ENCODE assay signal across 10 cellular contexts in genomic region chr15:89196994-89197393, GRCh38. TPM values are rescaled to one million over a fixed set of nuclear protein-coding genes. Genes with fewer than 3 reads are reported as not detected.
A peak's percentile ranks its signal among the peaks of the same experiment; 100 is the strongest.
DNase-seq lines count a peak whose midpoint lies in the region; ATAC-seq and TF ChIP-seq lines count a peak whose summit lies in the region.
"Had no signal": no experiment of that assay in that cellular context is flagged by ENCODE, and none has a peak within 500 bp of the region (broad histone marks: within the 10 kb centered on the region; RNA-seq: fewer than 3 reads in every experiment).

No MANE protein-coding gene starts in this region.

- peak overlapping the region; percentile 73 to 97 (median 94) for H3K27ac Mint-ChIP-seq in brain

- H3K36me3 ChIP-seq in HEK293 (ENCODE audit: control insufficient read depth in 2 of 2, insufficient read depth in 1 of 2, low read length in 2 of 2) (peaks cover 6 to 26% of the 10 kb centered on the region in 2 experiments), prostate gland (peaks cover 0 to 4% of the 10 kb centered on the region in 2 donors)

- no peaks in the 10 kb centered on the region for H3K27me3 Mint-ChIP-seq in brain

- CTCF ChIA-PET in HEK293 (lab: Yijun Ruan, JAX), result interaction anchor here (0.6 to 7.0 kb wide), 9 partner anchors 10 to 306 kb away, joined by 3 to 64 read pairs (median 4); no protein-coding TSS in a partner anchor

- peaks cover 22% of the 10 kb centered on the region for H3K4me1 ChIP-seq in HEK293 (ENCODE audit: control insufficient read depth, insufficient read depth, low read length)
- peaks cover 6% of the 10 kb centered on the region for H3K4me1 ChIP-seq in prostate gland (replicated peaks)

- H3K4me1 Mint-ChIP-seq in brain, result peaks cover 63% of the 10 kb centered on the region

- peaks cover 47% of the 10 kb centered on the region for H3K36me3 Mint-ChIP-seq in brain

- no peak for TF ChIP-seq CTCF in HEK293 (tag by site-specific recombination; IDR thresholded peaks at IDR 0.05)
- no peak for TF ChIP-seq CTCF in brain (conservative IDR thresholded peaks at IDR 0.05)
- TF ChIP-seq CTCF in prostate gland (IDR thresholded peaks at IDR 0.05), result no peak

- POLR2A ChIA-PET in HEK293 (lab: Yijun Ruan, JAX), result interaction anchor here (0.6 to 1.4 kb wide), 3 partner anchors 10 to 378 kb away, joined by 4 read pairs; partner anchors contain the start of gene TICRR

- DNase-seq in NCI-H2107 (lab: John Stamatoyannopoulos, UW), result peak; percentile 18
- no peak for DNase-seq in prostate gland (ENCODE audit: low spot score)
- DNase-seq in germinal center (ENCODE audit: low spot score), result no peak
- no peak for DNase-seq in NCI-H1694 (lab: John Stamatoyannopoulos, UW)

- peak overlapping the region in 3 of 5 experiments; percentile 7 to 36 (median 24) for H3K4me3 Mint-ChIP-seq in brain

- no peaks in the 10 kb centered on the region for H3K27me3 ChIP-seq in prostate gland (replicated peaks; ENCODE audit: insufficient read depth)
- H3K27me3 ChIP-seq: neutrophil had no signal

- ATAC-seq in GM21576 (IDR thresholded peaks at IDR 0.05; ENCODE audit: unreplicated experiment), result no peak
- ATAC-seq in HG02981 (IDR thresholded peaks at IDR 0.05; ENCODE audit: unreplicated experiment), result no peak

- no peaks in the 10 kb centered on the region for H3K9me3 Mint-ChIP-seq in brain

- H3K4me3 ChIP-seq in HEK293 (ENCODE audit: low read depth, low read length), result no peak overlapping the region
- H3K4me3 ChIP-seq in prostate gland, result no peak overlapping the region

- intact Hi-C loops in prostate gland (cut with DNase I), result no loop called here

- no peak overlapping the region for H3K27ac ChIP-seq in HEK293 (ENCODE audit: extremely low read depth, low read depth, low read length)
- H3K27ac ChIP-seq in prostate gland, result peak overlapping the region; percentile 6 to 34
- H3K27ac ChIP-seq: neutrophil had no signal

- TF ChIP-seq POLR2A in prostate gland (IDR thresholded peaks at IDR 0.05), result no peak

- H3K9me3 ChIP-seq in HEK293 (ENCODE audit: control insufficient read depth, insufficient read depth, low read depth, low read length) (no peaks in the 10 kb centered on the region), prostate gland (no peaks in the 10 kb centered on the region)
- H3K9me3 ChIP-seq: neutrophil had no signal

- WGBS in prostate gland, result 26% methylated on average over 7 of the region's 7 CpGs

TF ChIP-seq in HEK293, 187 proteins besides CTCF, POLR2A, EP300 and RAD21 (continues in another document):
- no peak for TF ChIP-seq ZFP37 (tag by site-specific recombination; IDR thresholded peaks at IDR 0.05)
- TF ChIP-seq ZNF324 (tag by site-specific recombination; IDR thresholded peaks at IDR 0.05), result no peak
- no peak for TF ChIP-seq HOXD13 (CRISPR knock-in tag; IDR thresholded peaks at IDR 0.05; ENCODE audit: borderline replicate concordance)
- no peak for TF ChIP-seq ZNF341 (tag by site-specific recombination; IDR thresholded peaks at IDR 0.05; ENCODE audit: low read depth)
- TF ChIP-seq HOXA7 (CRISPR knock-in tag; IDR thresholded peaks at IDR 0.05; ENCODE audit: borderline replicate concordance), result no peak
- no peak for TF ChIP-seq ZNF391 (tag by site-specific recombination; IDR thresholded peaks at IDR 0.05; ENCODE audit: borderline replicate concordance, low read depth)
- no peak for TF ChIP-seq ZNF175 (tag by site-specific recombination; IDR thresholded peaks at IDR 0.05)
- no peak for TF ChIP-seq ZNF266 (tag by site-specific recombination; IDR thresholded peaks at IDR 0.05; ENCODE audit: low read depth)
- TF ChIP-seq ZNF785 (tag by site-specific recombination; IDR thresholded peaks at IDR 0.05), result no peak
- TF ChIP-seq SETDB1 (IDR thresholded peaks at IDR 0.05; ENCODE audit: insufficient read length, low read length), result no peak
- no peak for TF ChIP-seq ZBTB7A (tag by site-specific recombination; IDR thresholded peaks at IDR 0.05; ENCODE audit: low read depth)
- no peak for TF ChIP-seq ZNF202 (tag by site-specific recombination; IDR thresholded peaks at IDR 0.05; ENCODE audit: borderline replicate concordance)
- TF ChIP-seq ZNF114 (tag by site-specific recombination; IDR thresholded peaks at IDR 0.05), result no peak
- TF ChIP-seq ZNF629 (tag by site-specific recombination; IDR thresholded peaks at IDR 0.05), result peak; percentile 78
- TF ChIP-seq ZNF366 (tag by site-specific recombination; conservative IDR thresholded peaks at IDR 0.05), result peak; percentile 78
- 0 out of 2 replicates have a peak, but pooled peaks have one; percentile 46 for TF ChIP-seq ZNF660 (tag by site-specific recombination; IDR thresholded peaks at IDR 0.05)
- TF ChIP-seq ZNF280C (tag by site-specific recombination; IDR thresholded peaks at IDR 0.05), result no peak
- TF ChIP-seq PRDM6 (tag by site-specific recombination; IDR thresholded peaks at IDR 0.05), result peak; percentile 67; the same call in 1 of the 2 replicates
- no peak for TF ChIP-seq REST (tag by site-specific recombination; IDR thresholded peaks at IDR 0.05)
- TF ChIP-seq ZNF610 (tag by site-specific recombination; IDR thresholded peaks at IDR 0.05; ENCODE audit: borderline replicate concordance), result no peak
- 0 out of 2 replicates have a peak, but pooled peaks have one; percentile 6 for TF ChIP-seq ZFHX2 (tag by site-specific recombination; conservative IDR thresholded peaks at IDR 0.05)
- TF ChIP-seq ZNF555 (tag by site-specific recombination; conservative IDR thresholded peaks at IDR 0.05), result no peak

RNA-seq across cellular contexts. Expression of gene RLBP1, which starts 24.4 kb away (rescaled TPM):
- 1.1 TPM for polyA plus RNA-seq in brain (ENCODE audit: insufficient read depth, low read depth, low replicate concordance)
- not detected for total RNA-seq in prostate gland
- total RNA-seq: subcutaneous adipose tissue had no signal

RNA-seq across cellular contexts. Expression of gene FANCI, which starts 46.8 kb away (rescaled TPM):
- 30.1 TPM for polyA plus RNA-seq in brain (ENCODE audit: insufficient read depth, low read depth, low replicate concordance)
- total RNA-seq in prostate gland, result 10 to 100 TPM in 1 of 2 donors, 1 to 10 TPM in 1; 7.8 to 22.7 TPM
